Comparison of ENCODE assay signal across 24 cellular contexts in the genomic region with DNA sequence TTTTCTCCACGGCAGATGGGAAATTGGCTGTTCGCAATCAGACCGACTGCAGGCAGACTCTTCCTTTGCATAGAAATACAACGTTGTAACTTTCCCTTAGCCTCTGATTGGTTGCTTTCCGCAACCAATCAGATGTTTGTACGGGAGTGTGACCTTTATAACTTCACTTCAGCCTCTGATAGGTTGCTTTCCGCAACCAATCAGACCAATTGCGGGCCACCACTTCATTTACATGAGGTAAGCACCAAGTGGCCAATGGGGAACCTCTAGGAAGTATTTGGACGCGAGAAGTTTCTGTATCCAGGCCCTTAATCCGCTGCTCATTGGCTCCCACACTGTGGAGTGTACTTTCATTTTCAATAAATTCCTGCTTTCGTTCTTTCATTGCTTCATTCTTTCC.
"Had no signal": no experiment of that assay in that cellular context is flagged by ENCODE, and none has a peak within 500 bp of the region (broad histone marks: within the 10 kb centered on the region; RNA-seq: fewer than 3 reads in every experiment).

No MANE protein-coding gene starts in this region.

- DNase-seq: effector memory CD8-positive, alpha-beta T cell; esophagus squamous epithelium; foreskin fibroblast; glutamatergic neuron; left lung; lower lobe of right lung; mesendoderm; naive B cell; psoas muscle; retina; right lobe of liver; stimulated activated CD4-positive, alpha-beta T cell treated with anti-CD3 and anti-CD28 coated beads, Interleukin-4, amount 100 ng/mL, for 1 hour; stimulated activated CD8-positive, alpha-beta memory T cell treated with anti-CD3 and anti-CD28 coated beads, Interleukin-4, amount 100 ng/mL, for 48 hours; uterus had no signal

- H3K27me3 Mint-ChIP-seq: dendritic cell treated with granulocyte-macrophage colony-stimulating factor and Interleukin-4, amounts not matched to agents 40 ng/mL and 50 ng/mL, for 4 days; effector memory CD8-positive, alpha-beta T cell; naive B cell; stimulated activated naive CD8-positive, alpha-beta T cell treated with anti-CD3 and anti-CD28 coated beads, Interleukin-15, Interleukin-2, amounts not matched to agents 100 ng/mL and 50 ng/mL, for 24 hours; type B pancreatic cell had no signal

- H3K36me3 ChIP-seq: left lung, lower lobe of right lung, right lobe of liver, uterus had no signal

- H3K9me3 ChIP-seq: esophagus squamous epithelium, gastroesophageal sphincter, lower lobe of right lung, psoas muscle, right lobe of liver, thoracic aorta, uterus had no signal

- H3K4me3 Mint-ChIP-seq: dendritic cell treated with granulocyte-macrophage colony-stimulating factor and Interleukin-4, amounts not matched to agents 40 ng/mL and 50 ng/mL, for 4 days; effector memory CD8-positive, alpha-beta T cell; nephron; stimulated activated effector memory CD8-positive, alpha-beta T cell treated with anti-CD3 and anti-CD28 coated beads, Interleukin-12 subunit alpha, Interleukin-12 subunit beta, amount 100 ng/mL, for 72 hours; stimulated activated naive CD8-positive, alpha-beta T cell treated with anti-CD3 and anti-CD28 coated beads, Interleukin-15, Interleukin-2, amounts not matched to agents 100 ng/mL and 50 ng/mL, for 24 hours; type B pancreatic cell had no signal

- H3K4me1 ChIP-seq: left lung, lower lobe of right lung, right lobe of liver, uterus had no signal

- ATAC-seq: effector memory CD8-positive, alpha-beta T cell; gastroesophageal sphincter; left lung; lower lobe of right lung; psoas muscle; right lobe of liver; stimulated activated effector memory CD8-positive, alpha-beta T cell treated with anti-CD3 and anti-CD28 coated beads, Interleukin-12 subunit alpha, Interleukin-12 subunit beta, amount 100 ng/mL, for 72 hours had no signal

- H3K9me3 Mint-ChIP-seq: effector memory CD8-positive, alpha-beta T cell; nephron; type B pancreatic cell had no signal

- H3K36me3 Mint-ChIP-seq: stimulated activated effector memory CD8-positive, alpha-beta T cell treated with anti-CD3 and anti-CD28 coated beads, Interleukin-12 subunit alpha, Interleukin-12 subunit beta, amount 100 ng/mL, for 72 hours had no signal

- H3K27ac ChIP-seq: epithelial cell of prostate, left lung, lower lobe of right lung, psoas muscle, right lobe of liver, thoracic aorta, uterus had no signal

- H3K27ac Mint-ChIP-seq: dendritic cell treated with granulocyte-macrophage colony-stimulating factor and Interleukin-4, amounts not matched to agents 40 ng/mL and 50 ng/mL, for 4 days; effector memory CD8-positive, alpha-beta T cell; naive B cell; nephron; stimulated activated effector memory CD8-positive, alpha-beta T cell treated with anti-CD3 and anti-CD28 coated beads, Interleukin-12 subunit alpha, Interleukin-12 subunit beta, amount 100 ng/mL, for 72 hours; stimulated activated naive CD8-positive, alpha-beta T cell treated with anti-CD3 and anti-CD28 coated beads, Interleukin-15, Interleukin-2, amounts not matched to agents 100 ng/mL and 50 ng/mL, for 24 hours; type B pancreatic cell had no signal

- H3K4me3 ChIP-seq: esophagus squamous epithelium, gastroesophageal sphincter, left lung, lower lobe of right lung, psoas muscle, right lobe of liver, thoracic aorta, uterus had no signal

- H3K27me3 ChIP-seq: esophagus squamous epithelium, gastroesophageal sphincter, left lung, right lobe of liver, uterus had no signal

- FAIRE-seq: colon, keratinocyte had no signal
